Comparison of ENCODE assay signal across 8 cellular contexts in genomic region chr4:173522160-173522873, GRCh38. TPM values are rescaled to one million over a fixed set of nuclear protein-coding genes. Genes with fewer than 3 reads are reported as not detected.
DNase-seq lines count a peak whose midpoint lies in the region; ATAC-seq and TF ChIP-seq lines count a peak whose summit lies in the region.

No MANE protein-coding gene starts in this region.

- peaks cover 100% of the 10 kb centered on the region for H3K27me3 ChIP-seq in neuron (ENCODE audit: insufficient read depth, low read length)

- peak overlapping the region; percentile 83 for H2AFZ ChIP-seq in neuron (ENCODE audit: low read depth, low read length)

- TF ChIP-seq CTCF in fibroblast of the aortic adventitia (IDR thresholded peaks at IDR 0.05; ENCODE audit: insufficient read depth, low read length) = peak; percentile 40

- H3K27me3 Mint-ChIP-seq in T-cell = peaks cover 78 to 91% of the 10 kb centered on the region in 2 donors

- CTCF ChIA-PET in T-cell (lab: Charles Lee) = no interaction called here

- H3K9me3 Mint-ChIP-seq in T-cell = peaks cover 4 to 13% (median 7%) of the 10 kb centered on the region in 3 donors

- no peaks in the 10 kb centered on the region for H3K9me3 ChIP-seq in neuron (ENCODE audit: low read length)

- ATAC-seq in T-cell (replicated peaks in 1 of 4) (peak in 1 of 4 experiments; percentile 22), HG03159 (IDR thresholded peaks at IDR 0.05; ENCODE audit: unreplicated experiment) (no peak), HG02981 (IDR thresholded peaks at IDR 0.05; ENCODE audit: unreplicated experiment) (no peak)

- no peaks in the 10 kb centered on the region for H3K36me3 ChIP-seq in neuron (ENCODE audit: insufficient read depth, low read length)

- DNase-seq in NCI-H1092 treated with DMSO at 0.1 percent for 48 hours (lab: John Stamatoyannopoulos, UW) (peak; percentile 15), NCI-H1092 (lab: John Stamatoyannopoulos, UW) (no peak), T-cell (no peak), fibroblast of the aortic adventitia (ENCODE audit: low read depth) (peak; percentile 96)
- no peak for DNase-seq in stimulated activated CD4-positive, alpha-beta T cell treated with anti-CD3 and anti-CD28 coated beads, Interleukin-2, amount 100 ng/mL, for 48 hours

- H3K4me1 ChIP-seq in neuron (ENCODE audit: insufficient read depth, low read length) = peaks cover 14% of the 10 kb centered on the region

- peak overlapping the region; percentile 94 for H3K4me3 ChIP-seq in fibroblast of the aortic adventitia (ENCODE audit: low read depth, low read length)
- peak overlapping the region; percentile 47 for H3K4me3 ChIP-seq in neuron (ENCODE audit: low read length)

- no peak overlapping the region for H3K27ac Mint-ChIP-seq in T-cell

- H3K36me3 Mint-ChIP-seq in T-cell = peaks cover 3% of the 10 kb centered on the region

- H3K4me3 Mint-ChIP-seq in T-cell = peak overlapping the region in 2 of 3 donors; percentile 9 to 68

- H3K4me1 Mint-ChIP-seq in T-cell = peaks cover 21 to 29% (median 22%) of the 10 kb centered on the region in 3 donors

- POLR2A ChIA-PET in T-cell (lab: Charles Lee) = no interaction called here

RNA-seq across cellular contexts. Expression of gene HAND2, which starts 7.7 kb away (rescaled TPM):
- not detected for total RNA-seq in T-cell
- total RNA-seq in fibroblast of the aortic adventitia (ENCODE audit: low replicate concordance) = 31.3 TPM in 2 replicates

Comparison
In these comparisons a context has a peak if more than half of its experiments do, and no peak if none do; other contexts are left out.
1. DNase-seq: peak in NCI-H1092 treated with DMSO at 0.1 percent for 48 hours (single experiment) and fibroblast of the aortic adventitia (single experiment); none in NCI-H1092 (single experiment), T-cell (0 of 34) and stimulated activated CD4-positive, alpha-beta T cell treated with anti-CD3 and anti-CD28 coated beads, Interleukin-2, amount 100 ng/mL, for 48 hours (0 of 2).
2. RNA of gene HAND2, which starts 7.7 kb away (total RNA-seq): 31.3 TPM in fibroblast of the aortic adventitia; not detected in T-cell; every median in the first group is over 10 times any median in the second.